1 cellular context compared by ENCODE assay signal in the genomic region with DNA sequence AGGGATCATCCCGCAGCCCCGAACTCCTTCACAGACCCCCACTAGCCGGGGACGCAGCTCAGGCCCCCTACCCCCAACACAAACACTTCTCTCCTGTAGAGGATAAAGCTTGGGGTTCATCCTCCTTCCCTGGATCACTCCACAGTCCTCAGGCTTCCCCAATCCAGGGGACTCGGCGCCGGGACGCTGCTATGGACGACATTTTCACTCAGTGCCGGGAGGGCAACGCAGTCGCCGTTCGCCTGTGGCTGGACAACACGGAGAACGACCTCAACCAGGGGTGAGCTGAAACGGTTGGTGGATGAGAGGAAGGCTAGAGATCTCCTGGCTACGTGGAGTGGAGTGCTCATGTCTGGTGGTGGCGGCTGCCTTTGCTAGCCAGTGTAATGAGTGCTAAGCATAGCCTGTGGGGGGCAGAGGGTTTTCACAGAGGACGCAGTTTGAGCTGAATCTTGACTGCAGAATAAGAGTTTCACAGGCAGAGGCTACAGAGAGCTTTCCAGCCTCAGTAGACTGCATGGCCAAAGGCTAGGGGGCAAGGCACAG.
TF ChIP-seq lines count a peak whose summit lies in the region.

No MANE protein-coding gene starts in this region.

TF ChIP-seq in IMR-90, 13 proteins besides CTCF, POLR2A, EP300 and RAD21:
- TF ChIP-seq MAFK (IDR thresholded peaks at IDR 0.05; ENCODE audit: low read depth, low read length) = no peak
- TF ChIP-seq MXI1 (IDR thresholded peaks at IDR 0.05; ENCODE audit: borderline replicate concordance, low read depth, low read length) = peak; percentile 55; the same call in 1 of the 2 replicates
